ENCODE assay signal across 1 cellular context in the genomic region with DNA sequence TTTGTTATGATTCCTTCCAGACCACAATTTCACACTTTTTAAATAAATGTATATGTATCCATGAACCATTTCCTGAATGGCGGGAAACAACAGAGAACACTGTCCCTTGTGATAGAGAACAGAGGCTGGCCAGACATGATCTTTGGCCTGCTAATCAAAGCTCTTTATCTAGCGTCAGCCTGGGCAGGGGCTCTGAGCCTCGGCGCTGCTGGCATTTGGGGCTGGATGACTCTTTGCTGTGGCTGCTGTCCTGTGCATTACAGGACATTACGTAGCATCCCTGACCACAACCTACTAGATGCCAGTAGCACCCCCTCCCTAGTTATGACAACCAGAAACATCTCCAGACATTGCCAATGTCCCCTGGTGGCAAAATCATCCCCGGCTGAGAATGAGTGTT.
TF ChIP-seq lines count a peak whose summit lies in the region.

No MANE protein-coding gene starts in this region.

TF ChIP-seq in SK-N-SH, 30 proteins besides CTCF, POLR2A, EP300 and RAD21 (continued from another document):
- TF ChIP-seq, protein P1, sequence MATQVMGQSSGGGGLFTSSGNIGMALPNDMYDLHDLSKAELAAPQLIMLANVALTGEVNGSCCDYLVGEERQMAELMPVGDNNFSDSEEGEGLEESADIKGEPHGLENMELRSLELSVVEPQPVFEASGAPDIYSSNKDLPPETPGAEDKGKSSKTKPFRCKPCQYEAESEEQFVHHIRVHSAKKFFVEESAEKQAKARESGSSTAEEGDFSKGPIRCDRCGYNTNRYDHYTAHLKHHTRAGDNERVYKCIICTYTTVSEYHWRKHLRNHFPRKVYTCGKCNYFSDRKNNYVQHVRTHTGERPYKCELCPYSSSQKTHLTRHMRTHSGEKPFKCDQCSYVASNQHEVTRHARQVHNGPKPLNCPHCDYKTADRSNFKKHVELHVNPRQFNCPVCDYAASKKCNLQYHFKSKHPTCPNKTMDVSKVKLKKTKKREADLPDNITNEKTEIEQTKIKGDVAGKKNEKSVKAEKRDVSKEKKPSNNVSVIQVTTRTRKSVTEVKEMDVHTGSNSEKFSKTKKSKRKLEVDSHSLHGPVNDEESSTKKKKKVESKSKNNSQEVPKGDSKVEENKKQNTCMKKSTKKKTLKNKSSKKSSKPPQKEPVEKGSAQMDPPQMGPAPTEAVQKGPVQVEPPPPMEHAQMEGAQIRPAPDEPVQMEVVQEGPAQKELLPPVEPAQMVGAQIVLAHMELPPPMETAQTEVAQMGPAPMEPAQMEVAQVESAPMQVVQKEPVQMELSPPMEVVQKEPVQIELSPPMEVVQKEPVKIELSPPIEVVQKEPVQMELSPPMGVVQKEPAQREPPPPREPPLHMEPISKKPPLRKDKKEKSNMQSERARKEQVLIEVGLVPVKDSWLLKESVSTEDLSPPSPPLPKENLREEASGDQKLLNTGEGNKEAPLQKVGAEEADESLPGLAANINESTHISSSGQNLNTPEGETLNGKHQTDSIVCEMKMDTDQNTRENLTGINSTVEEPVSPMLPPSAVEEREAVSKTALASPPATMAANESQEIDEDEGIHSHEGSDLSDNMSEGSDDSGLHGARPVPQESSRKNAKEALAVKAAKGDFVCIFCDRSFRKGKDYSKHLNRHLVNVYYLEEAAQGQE (IDR thresholded peaks at IDR 0.05; ENCODE audit: low read depth, low read length), result no peak
- no peak for TF ChIP-seq ELF1 (IDR thresholded peaks at IDR 0.05)
- TF ChIP-seq FOXJ3 (CRISPR knock-in tag; IDR thresholded peaks at IDR 0.05), result peak; percentile 83; the same call in 1 of the 2 replicates
- peak; percentile 35 for TF ChIP-seq TCF12 (IDR thresholded peaks at IDR 0.05)
- peak; percentile 91 for TF ChIP-seq RCOR1 (IDR thresholded peaks at IDR 0.05; ENCODE audit: low read length)
- TF ChIP-seq YY1 (IDR thresholded peaks at IDR 0.05; ENCODE audit: low read depth), result no peak
- peak; percentile 68 for TF ChIP-seq CHD2 (IDR thresholded peaks at IDR 0.05; ENCODE audit: low read length, partially characterized antibody)
- TF ChIP-seq NRF1 (IDR thresholded peaks at IDR 0.05; ENCODE audit: low read depth, low read length), result no peak
- TF ChIP-seq PBX3 (IDR thresholded peaks at IDR 0.05), result no peak
- no peak for TF ChIP-seq GABPA (IDR thresholded peaks at IDR 0.05; ENCODE audit: low read depth)
- peak; percentile 93 for TF ChIP-seq GATA2 (CRISPR knock-in tag; IDR thresholded peaks at IDR 0.05)
- TF ChIP-seq FOXM1 (IDR thresholded peaks at IDR 0.05; ENCODE audit: low read depth), result no peak
- TF ChIP-seq SMC3 (IDR thresholded peaks at IDR 0.05; ENCODE audit: low read depth, low read length), result no peak
- no peak for TF ChIP-seq MAX (IDR thresholded peaks at IDR 0.05; ENCODE audit: low read depth)
- TF ChIP-seq RFX5 (IDR thresholded peaks at IDR 0.05; ENCODE audit: low read length), result no peak
- no peak for TF ChIP-seq TEAD4 (IDR thresholded peaks at IDR 0.05; ENCODE audit: borderline replicate concordance, insufficient read depth)
- TF ChIP-seq USF1 (IDR thresholded peaks at IDR 0.05; ENCODE audit: borderline replicate concordance, low read depth), result no peak
- TF ChIP-seq RXRA (IDR thresholded peaks at IDR 0.05; ENCODE audit: borderline replicate concordance, low read depth), result no peak
- no peak for TF ChIP-seq MEF2A (IDR thresholded peaks at IDR 0.05; ENCODE audit: borderline replicate concordance, low read depth)
- TF ChIP-seq POLR2AphosphoS5 (IDR thresholded peaks at IDR 0.05; ENCODE audit: low read depth, low read length), result 0 out of 2 replicates have a peak, but pooled peaks have one; percentile 21
- TF ChIP-seq, protein P2, sequence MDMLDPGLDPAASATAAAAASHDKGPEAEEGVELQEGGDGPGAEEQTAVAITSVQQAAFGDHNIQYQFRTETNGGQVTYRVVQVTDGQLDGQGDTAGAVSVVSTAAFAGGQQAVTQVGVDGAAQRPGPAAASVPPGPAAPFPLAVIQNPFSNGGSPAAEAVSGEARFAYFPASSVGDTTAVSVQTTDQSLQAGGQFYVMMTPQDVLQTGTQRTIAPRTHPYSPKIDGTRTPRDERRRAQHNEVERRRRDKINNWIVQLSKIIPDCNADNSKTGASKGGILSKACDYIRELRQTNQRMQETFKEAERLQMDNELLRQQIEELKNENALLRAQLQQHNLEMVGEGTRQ (IDR thresholded peaks at IDR 0.05; ENCODE audit: borderline replicate concordance, low read depth, low read length), result no peak
- TF ChIP-seq ZBTB33 (IDR thresholded peaks at IDR 0.05; ENCODE audit: borderline replicate concordance, low read depth), result no peak
- no peak for TF ChIP-seq EZH2phosphoT487 (IDR thresholded peaks at IDR 0.05; ENCODE audit: borderline replicate concordance, low read depth)
- no peak for TF ChIP-seq MXI1 (IDR thresholded peaks at IDR 0.05; ENCODE audit: low read depth, low read length)
TF ChIP-seq in SK-N-SH: peak in this region for 6.
